ENCODE assay signal across 11 cellular contexts in the genomic region with DNA sequence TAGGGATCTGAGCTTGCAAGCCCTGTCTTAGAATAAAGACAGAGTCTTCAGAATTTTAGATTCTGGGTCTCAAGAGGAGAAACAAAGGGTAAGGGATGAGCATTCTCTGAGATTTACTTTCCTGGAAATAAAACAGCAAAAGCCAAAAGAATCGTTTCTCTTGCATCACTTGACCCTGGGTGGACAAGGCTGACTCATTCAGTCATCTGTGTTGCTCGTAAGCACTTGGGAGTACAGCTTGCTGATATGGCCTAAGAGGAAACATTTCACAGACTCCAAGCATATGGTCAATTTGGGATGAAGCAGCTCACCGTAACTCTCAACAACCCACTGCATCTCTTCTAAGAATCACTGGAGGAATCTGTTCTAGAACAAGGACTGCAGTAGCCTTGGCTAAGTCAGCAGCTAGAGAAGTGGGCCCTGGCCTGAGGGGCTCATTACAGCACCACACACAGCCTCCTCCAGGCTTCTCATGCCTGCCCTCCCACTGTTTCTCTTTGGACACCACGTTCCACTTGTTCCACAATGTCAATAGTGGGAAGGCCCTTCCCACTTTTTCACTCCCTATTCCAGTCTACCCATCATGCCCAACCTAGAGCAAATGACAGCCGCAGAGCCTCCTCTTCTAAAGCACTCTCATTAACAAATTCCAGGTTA.
A peak's percentile ranks its signal among the peaks of the same experiment; 100 is the strongest.
DNase-seq lines count a peak whose midpoint lies in the region; ATAC-seq and TF ChIP-seq lines count a peak whose summit lies in the region.
"Had no signal": no experiment of that assay in that cellular context is flagged by ENCODE, and none has a peak within 500 bp of the region (broad histone marks: within the 10 kb centered on the region; RNA-seq: fewer than 3 reads in every experiment).

No MANE protein-coding gene starts in this region.

- intact Hi-C loops in right cardiac atrium (cut with DNase I) = no loop called here

- H3K4me3 ChIP-seq in astrocyte of the cerebellum (ENCODE audit: low read depth, low read length) = no peak overlapping the region
- H3K4me3 ChIP-seq in right cardiac atrium (ENCODE audit: low read length) = no peak overlapping the region
- no peak overlapping the region for H3K4me3 ChIP-seq in stomach smooth muscle (ENCODE audit: low read length in 2 of 2)

- H3K27me3 ChIP-seq in right cardiac atrium (ENCODE audit: control insufficient read depth, insufficient read depth) (no peaks in the 10 kb centered on the region), stomach smooth muscle (ENCODE audit: control insufficient read depth in 1 of 2, insufficient read depth in 2 of 2, low read length in 2 of 2) (no peaks in the 10 kb centered on the region)

- ATAC-seq in right cardiac atrium (peak; percentile 94), HG02588 (IDR thresholded peaks at IDR 0.05; ENCODE audit: unreplicated experiment) (no peak)
- ATAC-seq: HCT116 had no signal

- 58% methylated on average over 5 of the region's 5 CpGs for WGBS in right cardiac atrium

- peak overlapping the region; percentile 84 for H3K27ac Mint-ChIP-seq in HFFc6

- no peaks in the 10 kb centered on the region for H3K27me3 Mint-ChIP-seq in HFFc6 (ENCODE audit: insufficient read depth)

- DNase-seq in HFFc6 = peak; percentile 84
- DNase-seq in astrocyte of the cerebellum (ENCODE audit: low read depth) = peak; percentile 68
- peak in 1 of 3 donors; percentile 48 for DNase-seq in right cardiac atrium
- DNase-seq in NCI-H2196 treated with DMSO at 0.1 percent for 48 hours (lab: John Stamatoyannopoulos, UW; ENCODE audit: unreplicated experiment) = no peak
- no peak for DNase-seq in NCI-H510A treated with DMSO at 0.1 percent for 48 hours (lab: John Stamatoyannopoulos, UW)
- DNase-seq in nucleus accumbens (lab: John Stamatoyannopoulos, UW) = no peak
- DNase-seq: MM.1S had no signal

- H3K9ac ChIP-seq in stomach smooth muscle (ENCODE audit: low read length in 2 of 2) = no peak overlapping the region

- TF ChIP-seq CTCF in HFFc6 (IDR thresholded peaks at IDR 0.05) (no peak), astrocyte of the cerebellum (IDR thresholded peaks at IDR 0.05; ENCODE audit: low read depth, low read length, missing control alignments) (no peak)

- peaks cover 13% of the 10 kb centered on the region for H3K4me1 ChIP-seq in right cardiac atrium (ENCODE audit: control insufficient read depth, insufficient read depth, low read length)
- H3K4me1 ChIP-seq in stomach smooth muscle (ENCODE audit: control insufficient read depth, insufficient read depth, low read length) = no peaks in the 10 kb centered on the region

- peaks cover 48% of the 10 kb centered on the region for H3K4me1 Mint-ChIP-seq in HFFc6 (ENCODE audit: low read depth)

- H3K36me3 ChIP-seq in stomach smooth muscle (ENCODE audit: control insufficient read depth in 2 of 2, insufficient read depth in 2 of 2, low read length in 2 of 2) = peaks cover 0 to 2% of the 10 kb centered on the region in 2 donors

- H3K9me3 ChIP-seq in right cardiac atrium (ENCODE audit: control insufficient read depth, low read length) (no peaks in the 10 kb centered on the region), stomach smooth muscle (ENCODE audit: control insufficient read depth in 2 of 2, low read length in 2 of 2) (no peaks in the 10 kb centered on the region)

- in situ Hi-C loops in astrocyte of the cerebellum (cut with HindIII; ENCODE audit: low sequenced_read_pairs) = no loop called here

- H3K27ac ChIP-seq in right cardiac atrium (ENCODE audit: low read length) (peak overlapping the region; percentile 56), stomach smooth muscle (ENCODE audit: low read length) (peak overlapping the region; percentile 24)
- H3K27ac ChIP-seq: VCaP had no signal

- peak overlapping the region; percentile 13 for H3K4me3 Mint-ChIP-seq in HFFc6

- H3K9me3 Mint-ChIP-seq in HFFc6 = no peaks in the 10 kb centered on the region

- H3K36me3 Mint-ChIP-seq in HFFc6 (ENCODE audit: low read depth) = peaks cover 28% of the 10 kb centered on the region

Comparison
In these comparisons a context has a peak if more than half of its experiments do, and no peak if none do; other contexts are left out.
1. DNase-seq: peak in HFFc6 (single experiment) and astrocyte of the cerebellum (single experiment); none in NCI-H2196 treated with DMSO at 0.1 percent for 48 hours (single experiment), NCI-H510A treated with DMSO at 0.1 percent for 48 hours (single experiment) and nucleus accumbens (0 of 56).